ENCODE assay signal across 1 cellular context in genomic region chr18:22551536-22552151, GRCh38.
TF ChIP-seq lines count a peak whose summit lies in the region.

No MANE protein-coding gene starts in this region.

TF ChIP-seq in WTC11, 78 proteins besides CTCF, POLR2A, EP300 and RAD21 (continued from another document):
- TF ChIP-seq ZNF281 (CRISPR knock-in tag; IDR thresholded peaks at IDR 0.05) = no peak
- no peak for TF ChIP-seq NFE2L1 (CRISPR knock-in tag; IDR thresholded peaks at IDR 0.05)
- no peak for TF ChIP-seq ZNF138 (CRISPR knock-in tag; conservative IDR thresholded peaks at IDR 0.05)
- no peak for TF ChIP-seq E2F5 (CRISPR knock-in tag; IDR thresholded peaks at IDR 0.05)
- no peak for TF ChIP-seq ELF4 (CRISPR knock-in tag; IDR thresholded peaks at IDR 0.05; ENCODE audit: low read depth)
- TF ChIP-seq HMGXB4 (CRISPR knock-in tag; IDR thresholded peaks at IDR 0.05) = no peak
- no peak for TF ChIP-seq HMGA2 (CRISPR knock-in tag; IDR thresholded peaks at IDR 0.05)
- TF ChIP-seq ATF2 (CRISPR knock-in tag; IDR thresholded peaks at IDR 0.05; ENCODE audit: borderline replicate concordance, low read depth) = no peak
- no peak for TF ChIP-seq IRF2 (CRISPR knock-in tag; IDR thresholded peaks at IDR 0.05; ENCODE audit: borderline replicate concordance, low read depth)
- TF ChIP-seq CDX4 (CRISPR knock-in tag; IDR thresholded peaks at IDR 0.05; ENCODE audit: borderline replicate concordance) = no peak
- TF ChIP-seq ATF3 (CRISPR knock-in tag; conservative IDR thresholded peaks at IDR 0.05) = no peak
- no peak for TF ChIP-seq GTF2I (CRISPR knock-in tag; conservative IDR thresholded peaks at IDR 0.05)
